Comparison of ENCODE assay signal across 10 cellular contexts in genomic region chr1:156319664-156320063, GRCh38. TPM values are rescaled to one million over a fixed set of nuclear protein-coding genes. Genes with fewer than 3 reads are reported as not detected.
DNase-seq lines count a peak whose midpoint lies in the region; ATAC-seq and TF ChIP-seq lines count a peak whose summit lies in the region.
"Had no signal": no experiment of that assay in that cellular context is flagged by ENCODE, and none has a peak within 500 bp of the region (broad histone marks: within the 10 kb centered on the region; RNA-seq: fewer than 3 reads in every experiment).

No MANE protein-coding gene starts in this region.

- no peak overlapping the region for H3K4me3 Mint-ChIP-seq in nephron
- H3K4me3 Mint-ChIP-seq: stimulated activated naive CD8-positive, alpha-beta T cell treated with anti-CD3 and anti-CD28 coated beads, Interleukin-15, Interleukin-2, amounts not matched to agents 100 ng/mL and 50 ng/mL, for 24 hours had no signal

- H3K9me3 Mint-ChIP-seq in nephron, result no peaks in the 10 kb centered on the region
- H3K9me3 Mint-ChIP-seq: stimulated activated naive CD8-positive, alpha-beta T cell treated with anti-CD3 and anti-CD28 coated beads, Interleukin-15, Interleukin-2, amounts not matched to agents 100 ng/mL and 50 ng/mL, for 24 hours had no signal

- no peaks in the 10 kb centered on the region for H3K27me3 Mint-ChIP-seq in nephron (ENCODE audit: low read depth)
- H3K27me3 Mint-ChIP-seq: stimulated activated naive CD8-positive, alpha-beta T cell treated with anti-CD3 and anti-CD28 coated beads, Interleukin-15, Interleukin-2, amounts not matched to agents 100 ng/mL and 50 ng/mL, for 24 hours had no signal

- H3K27me3 ChIP-seq in brain microvascular endothelial cell (replicated peaks), result no peaks in the 10 kb centered on the region
- H3K27me3 ChIP-seq: SJCRH30 had no signal

- peaks cover 91% of the 10 kb centered on the region for H3K36me3 ChIP-seq in brain microvascular endothelial cell (replicated peaks)

- ATAC-seq in GM21737 (IDR thresholded peaks at IDR 0.05; ENCODE audit: unreplicated experiment) (no peak), GM19324 (IDR thresholded peaks at IDR 0.05; ENCODE audit: low FRiP score, unreplicated experiment) (no peak)

- peak; percentile 57 for TF ChIP-seq CTCF in brain microvascular endothelial cell (IDR thresholded peaks at IDR 0.05; ENCODE audit: low read depth, low read length, missing control alignments)
- peak; percentile 52 to 71 (median 63) for TF ChIP-seq CTCF in nephron (IDR thresholded peaks at IDR 0.05; ENCODE audit: unreplicated experiment in 3 of 3)

- in situ Hi-C loops in brain microvascular endothelial cell (cut with HindIII; ENCODE audit: low pct_ligation_motif_present, low sequenced_read_pairs), result no loop called here

- no peak overlapping the region for H3K4me3 ChIP-seq in brain microvascular endothelial cell (ENCODE audit: low read depth, low read length)
- H3K4me3 ChIP-seq: SJCRH30 had no signal

- no peak overlapping the region for H3K27ac Mint-ChIP-seq in nephron

- DNase-seq in EH (ENCODE audit: low read depth) (peak; percentile 47), LHCN-M2 (ENCODE audit: low read depth) (peak; percentile 42), brain microvascular endothelial cell (peak; percentile 29), NCI-H1092 treated with DMSO at 0.1 percent for 48 hours (lab: John Stamatoyannopoulos, UW) (no peak)
- DNase-seq in activated CD4-positive, CD25-positive, alpha-beta regulatory T cell treated with anti-CD3 and anti-CD28 coated beads, Interleukin-2, amount 50 U/mL, for 72 hours, result no peak

- peaks cover 68% of the 10 kb centered on the region for H3K36me3 Mint-ChIP-seq in nephron (ENCODE audit: low read depth)

- no peak overlapping the region for H3K27ac ChIP-seq in brain microvascular endothelial cell
- H3K27ac ChIP-seq: SJCRH30 had no signal

- no peaks in the 10 kb centered on the region for H3K4me1 Mint-ChIP-seq in nephron

RNA-seq across cellular contexts. Expression of gene CCT3, which starts 18.4 kb away (rescaled TPM):
- total RNA-seq in LHCN-M2 (2014; rRNA removed), result 341 and 346 TPM in 2 replicates
- polyA plus RNA-seq in LHCN-M2 (2012), result 192 TPM

RNA-seq across cellular contexts. Expression of gene TSACC, which starts 18.7 kb away (rescaled TPM):
- total RNA-seq in LHCN-M2 (2014; rRNA removed), result not detected in 2 replicates
- polyA plus RNA-seq in LHCN-M2 (2012), result 0.58 TPM

RNA-seq across cellular contexts. Expression of gene VHLL, which starts 20.6 kb away (rescaled TPM):
- total RNA-seq in LHCN-M2 (2014; rRNA removed), result not detected in 2 replicates
- polyA plus RNA-seq in LHCN-M2 (2012), result not detected
- total RNA-seq: SJCRH30 had no signal

RNA-seq across cellular contexts. Expression of gene GLMP, which starts 24.2 kb away (rescaled TPM):
- total RNA-seq in LHCN-M2 (2014; rRNA removed), result 42.2 and 45.6 TPM in 2 replicates
- polyA plus RNA-seq in LHCN-M2 (2012), result 51.7 TPM

RNA-seq across cellular contexts. Expression of gene TMEM79, which starts 35.5 kb away (rescaled TPM):
- 2.9 and 3.2 TPM in 2 replicates for total RNA-seq in LHCN-M2 (2014; rRNA removed)
- polyA plus RNA-seq in LHCN-M2 (2012), result 2.8 TPM

Comparison
In these comparisons a context has a peak if more than half of its experiments do, and no peak if none do; other contexts are left out.
1. DNase-seq: peak in EH (single experiment), LHCN-M2 (single experiment) and brain microvascular endothelial cell (single experiment); none in NCI-H1092 treated with DMSO at 0.1 percent for 48 hours (single experiment) and activated CD4-positive, CD25-positive, alpha-beta regulatory T cell treated with anti-CD3 and anti-CD28 coated beads, Interleukin-2, amount 50 U/mL, for 72 hours (single experiment).